ENCODE assay signal across 10 cellular contexts in genomic region chr7:16929146-16929762, GRCh38.
A peak's percentile ranks its signal among the peaks of the same experiment; 100 is the strongest.
DNase-seq lines count a peak whose midpoint lies in the region; ATAC-seq and TF ChIP-seq lines count a peak whose summit lies in the region.
"Had no signal": no experiment of that assay in that cellular context is flagged by ENCODE, and none has a peak within 500 bp of the region (broad histone marks: within the 10 kb centered on the region; RNA-seq: fewer than 3 reads in every experiment).

No MANE protein-coding gene starts in this region.

- H3K9me2 ChIP-seq in DOHH2 (replicated peaks; ENCODE audit: control insufficient read depth, low read length): no peaks in the 10 kb centered on the region

- no peak overlapping the region for H3K4me3 Mint-ChIP-seq in effector memory CD8-positive, alpha-beta T cell

- H3K9me3 Mint-ChIP-seq in effector memory CD8-positive, alpha-beta T cell: no peaks in the 10 kb centered on the region

- H3K4me1 Mint-ChIP-seq in effector memory CD8-positive, alpha-beta T cell (ENCODE audit: low read depth in 2 of 2): peaks cover 6 to 9% of the 10 kb centered on the region in 2 donors

- no peak overlapping the region for H3K27ac Mint-ChIP-seq in effector memory CD8-positive, alpha-beta T cell

- TF ChIP-seq CTCF in DOHH2 (IDR thresholded peaks at IDR 0.05; ENCODE audit: low read depth, low read length, poor library complexity, severe bottlenecking): no peak

- no peaks in the 10 kb centered on the region for H3F3A ChIP-seq in DOHH2 (ENCODE audit: control insufficient read depth, insufficient read depth)

- no peaks in the 10 kb centered on the region for H3K27me3 Mint-ChIP-seq in effector memory CD8-positive, alpha-beta T cell

- no peaks in the 10 kb centered on the region for H3K36me3 ChIP-seq in DOHH2 (ENCODE audit: control insufficient read depth, low read length)

- H3K36me3 Mint-ChIP-seq in effector memory CD8-positive, alpha-beta T cell (ENCODE audit: insufficient read depth): no peaks in the 10 kb centered on the region

- ATAC-seq in GM21360 (IDR thresholded peaks at IDR 0.05; ENCODE audit: unreplicated experiment): peak; percentile 84
- ATAC-seq in HG03108 (IDR thresholded peaks at IDR 0.05; ENCODE audit: unreplicated experiment): peak; percentile 67
- no peak for ATAC-seq in effector memory CD8-positive, alpha-beta T cell (replicated peaks)
- ATAC-seq in activated CD4-positive, CD25-positive, alpha-beta regulatory T cell treated with anti-CD3 and anti-CD28 coated beads, Interleukin-2, amount 50 U/mL, for 24 hours: no peak

- no peaks in the 10 kb centered on the region for H4K20me1 ChIP-seq in DOHH2 (ENCODE audit: control insufficient read depth, insufficient read depth, low read depth, low read length)

- H3K4me3 ChIP-seq in DOHH2 (ENCODE audit: low read length): peak overlapping the region; percentile 26

- no peaks in the 10 kb centered on the region for H3K27me3 ChIP-seq in DOHH2 (ENCODE audit: control insufficient read depth, low read length)

- H3K9me3 ChIP-seq in DOHH2 (ENCODE audit: control insufficient read depth, insufficient read depth, low read length): no peaks in the 10 kb centered on the region

- DNase-seq in RPMI8226 (peak; percentile 33), DMS79 (lab: John Stamatoyannopoulos, UW) (no peak)
- DNase-seq in effector memory CD8-positive, alpha-beta T cell: no peak
- DNase-seq in effector CD8-positive, alpha-beta T cell (lab: John Stamatoyannopoulos, UW): no peak
- DNase-seq: NCI-H526, nucleus accumbens had no signal

- no peaks in the 10 kb centered on the region for H3K79me2 ChIP-seq in DOHH2 (ENCODE audit: control insufficient read depth, low read length)

- peak overlapping the region; percentile 6; the same call in 1 of the 2 replicates for H3K27ac ChIP-seq in DOHH2 (ENCODE audit: low read depth, low read length)

- peak overlapping the region; percentile 52 for H3K4me2 ChIP-seq in DOHH2 (ENCODE audit: low read length)

- H3K4me1 ChIP-seq in DOHH2 (ENCODE audit: control insufficient read depth, low read length): peaks cover 36% of the 10 kb centered on the region

Comparison
In these comparisons a context has a peak if more than half of its experiments do, and no peak if none do; other contexts are left out.
1. ATAC-seq: peak in GM21360 (single experiment) and HG03108 (single experiment); none in effector memory CD8-positive, alpha-beta T cell (single experiment) and activated CD4-positive, CD25-positive, alpha-beta regulatory T cell treated with anti-CD3 and anti-CD28 coated beads, Interleukin-2, amount 50 U/mL, for 24 hours (0 of 2).